1 cellular context compared by ENCODE assay signal in the genomic region with DNA sequence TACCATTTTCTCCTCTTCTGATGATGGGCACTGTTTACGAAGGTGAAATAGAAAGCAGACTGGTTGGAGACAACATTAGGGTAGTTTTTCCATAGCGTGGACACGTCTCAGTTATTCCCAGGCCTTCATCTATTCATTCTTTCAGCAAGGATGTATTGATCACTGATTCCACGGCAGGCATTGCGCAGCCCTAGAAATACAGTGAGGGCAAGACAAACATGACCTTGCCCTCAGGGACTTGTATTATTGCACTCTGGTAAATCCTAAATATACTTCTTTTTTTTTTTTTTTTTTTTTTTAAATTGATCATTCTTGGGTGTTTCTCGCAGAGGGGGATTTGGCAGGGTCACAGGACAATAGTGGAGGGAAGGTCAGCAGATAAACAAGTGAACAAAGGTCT.
TF ChIP-seq lines count a peak whose summit lies in the region.

No MANE protein-coding gene starts in this region.

TF ChIP-seq in HepG2, 621 proteins besides CTCF, POLR2A, EP300 and RAD21 (continued from another document):
- TF ChIP-seq, protein P1, sequence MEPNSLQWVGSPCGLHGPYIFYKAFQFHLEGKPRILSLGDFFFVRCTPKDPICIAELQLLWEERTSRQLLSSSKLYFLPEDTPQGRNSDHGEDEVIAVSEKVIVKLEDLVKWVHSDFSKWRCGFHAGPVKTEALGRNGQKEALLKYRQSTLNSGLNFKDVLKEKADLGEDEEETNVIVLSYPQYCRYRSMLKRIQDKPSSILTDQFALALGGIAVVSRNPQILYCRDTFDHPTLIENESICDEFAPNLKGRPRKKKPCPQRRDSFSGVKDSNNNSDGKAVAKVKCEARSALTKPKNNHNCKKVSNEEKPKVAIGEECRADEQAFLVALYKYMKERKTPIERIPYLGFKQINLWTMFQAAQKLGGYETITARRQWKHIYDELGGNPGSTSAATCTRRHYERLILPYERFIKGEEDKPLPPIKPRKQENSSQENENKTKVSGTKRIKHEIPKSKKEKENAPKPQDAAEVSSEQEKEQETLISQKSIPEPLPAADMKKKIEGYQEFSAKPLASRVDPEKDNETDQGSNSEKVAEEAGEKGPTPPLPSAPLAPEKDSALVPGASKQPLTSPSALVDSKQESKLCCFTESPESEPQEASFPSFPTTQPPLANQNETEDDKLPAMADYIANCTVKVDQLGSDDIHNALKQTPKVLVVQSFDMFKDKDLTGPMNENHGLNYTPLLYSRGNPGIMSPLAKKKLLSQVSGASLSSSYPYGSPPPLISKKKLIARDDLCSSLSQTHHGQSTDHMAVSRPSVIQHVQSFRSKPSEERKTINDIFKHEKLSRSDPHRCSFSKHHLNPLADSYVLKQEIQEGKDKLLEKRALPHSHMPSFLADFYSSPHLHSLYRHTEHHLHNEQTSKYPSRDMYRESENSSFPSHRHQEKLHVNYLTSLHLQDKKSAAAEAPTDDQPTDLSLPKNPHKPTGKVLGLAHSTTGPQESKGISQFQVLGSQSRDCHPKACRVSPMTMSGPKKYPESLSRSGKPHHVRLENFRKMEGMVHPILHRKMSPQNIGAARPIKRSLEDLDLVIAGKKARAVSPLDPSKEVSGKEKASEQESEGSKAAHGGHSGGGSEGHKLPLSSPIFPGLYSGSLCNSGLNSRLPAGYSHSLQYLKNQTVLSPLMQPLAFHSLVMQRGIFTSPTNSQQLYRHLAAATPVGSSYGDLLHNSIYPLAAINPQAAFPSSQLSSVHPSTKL (CRISPR knock-in tag; IDR thresholded peaks at IDR 0.05) = peak; percentile 54
- TF ChIP-seq SOX13 (IDR thresholded peaks at IDR 0.05) (no peak), SOX13 (CRISPR knock-in tag; conservative IDR thresholded peaks at IDR 0.05 in 1 of 2, IDR thresholded peaks at IDR 0.05 in 1 of 2) (0 out of 4 replicates have a peak, but pooled peaks of 1 of the 2 experiments have one; percentile 37), NR2F1 (CRISPR knock-in tag; IDR thresholded peaks at IDR 0.05) (peak; percentile 71 to 78), FOSL2 (CRISPR knock-in tag; IDR thresholded peaks at IDR 0.05) (0 out of 2 replicates have a peak, but pooled peaks have one; percentile 18), ZNF138 (CRISPR knock-in tag; IDR thresholded peaks at IDR 0.05; ENCODE audit: low read depth) (no peak), CEBPG (CRISPR knock-in tag; IDR thresholded peaks at IDR 0.05) (0 out of 2 replicates have a peak, but pooled peaks have one; percentile 43), TAF1 (CRISPR knock-in tag; IDR thresholded peaks at IDR 0.05) (no peak), HHEX (CRISPR knock-in tag; IDR thresholded peaks at IDR 0.05) (peak; percentile 49; the same call in 1 of the 2 replicates), SALL1 (CRISPR knock-in tag; IDR thresholded peaks at IDR 0.05) (peak; percentile 47; the same call in 1 of the 2 replicates), ZNF678 (CRISPR knock-in tag; IDR thresholded peaks at IDR 0.05) (no peak), HNF4A (CRISPR knock-in tag; IDR thresholded peaks at IDR 0.05) (peak; percentile 41), BCL6 (CRISPR knock-in tag; IDR thresholded peaks at IDR 0.05) (peak; percentile 87), FOXP1 (IDR thresholded peaks at IDR 0.05) (no peak), FOXP1 (CRISPR knock-in tag; IDR thresholded peaks at IDR 0.05) (peak; percentile 25; the same call in 1 of the 2 replicates), PHF8 (CRISPR knock-in tag; IDR thresholded peaks at IDR 0.05) (no peak), ZNF251 (CRISPR knock-in tag; IDR thresholded peaks at IDR 0.05) (no peak), NR2F6 (IDR thresholded peaks at IDR 0.05) (peak; percentile 61), NR2F6 (CRISPR knock-in tag; IDR thresholded peaks at IDR 0.05) (peak; percentile 62; the same call in 1 of the 2 replicates), CEBPB (IDR thresholded peaks at IDR 0.05; ENCODE audit: borderline replicate concordance, low read depth, low read length) (peak; percentile 70; the same call in 1 of the 2 replicates), FOXA3 (CRISPR knock-in tag; IDR thresholded peaks at IDR 0.05) (peak; percentile 45; the same call in 1 of the 2 replicates), FOXJ3 (CRISPR knock-in tag; IDR thresholded peaks at IDR 0.05; ENCODE audit: borderline replicate concordance) (peak; percentile 20; the same call in 1 of the 2 replicates), HDAC2 (CRISPR knock-in tag; IDR thresholded peaks at IDR 0.05) (0 out of 2 replicates have a peak, but pooled peaks have one; percentile 22), NR2F2 (IDR thresholded peaks at IDR 0.05; ENCODE audit: borderline replicate concordance, low read depth) (peak; percentile 85), ZNF225 (CRISPR knock-in tag; IDR thresholded peaks at IDR 0.05) (no peak), PITX1 (CRISPR knock-in tag; IDR thresholded peaks at IDR 0.05) (peak; percentile 53; the same call in 1 of the 2 replicates), SOX6 (IDR thresholded peaks at IDR 0.05) (no peak), SOX6 (CRISPR knock-in tag; IDR thresholded peaks at IDR 0.05) (peak; percentile 70), ONECUT2 (CRISPR knock-in tag; IDR thresholded peaks at IDR 0.05) (peak; percentile 77)
- TF ChIP-seq, protein P2, sequence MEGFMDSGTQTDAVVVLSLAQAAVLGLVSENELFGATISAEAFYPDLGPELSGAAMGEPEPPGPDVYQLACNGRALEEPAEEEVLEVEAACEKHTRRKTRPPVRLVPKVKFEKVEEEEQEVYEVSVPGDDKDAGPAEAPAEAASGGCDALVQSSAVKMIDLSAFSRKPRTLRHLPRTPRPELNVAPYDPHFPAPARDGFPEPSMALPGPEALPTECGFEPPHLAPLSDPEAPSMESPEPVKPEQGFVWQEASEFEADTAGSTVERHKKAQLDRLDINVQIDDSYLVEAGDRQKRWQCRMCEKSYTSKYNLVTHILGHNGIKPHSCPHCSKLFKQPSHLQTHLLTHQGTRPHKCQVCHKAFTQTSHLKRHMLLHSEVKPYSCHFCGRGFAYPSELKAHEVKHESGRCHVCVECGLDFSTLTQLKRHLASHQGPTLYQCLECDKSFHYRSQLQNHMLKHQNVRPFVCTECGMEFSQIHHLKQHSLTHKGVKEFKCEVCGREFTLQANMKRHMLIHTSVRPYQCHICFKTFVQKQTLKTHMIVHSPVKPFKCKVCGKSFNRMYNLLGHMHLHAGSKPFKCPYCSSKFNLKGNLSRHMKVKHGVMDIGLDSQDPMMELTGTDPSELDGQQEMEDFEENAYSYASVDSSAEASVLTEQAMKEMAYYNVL (CRISPR knock-in tag; IDR thresholded peaks at IDR 0.05; ENCODE audit: borderline replicate concordance) = peak; percentile 20; the same call in 1 of the 2 replicates
- TF ChIP-seq, protein P3, sequence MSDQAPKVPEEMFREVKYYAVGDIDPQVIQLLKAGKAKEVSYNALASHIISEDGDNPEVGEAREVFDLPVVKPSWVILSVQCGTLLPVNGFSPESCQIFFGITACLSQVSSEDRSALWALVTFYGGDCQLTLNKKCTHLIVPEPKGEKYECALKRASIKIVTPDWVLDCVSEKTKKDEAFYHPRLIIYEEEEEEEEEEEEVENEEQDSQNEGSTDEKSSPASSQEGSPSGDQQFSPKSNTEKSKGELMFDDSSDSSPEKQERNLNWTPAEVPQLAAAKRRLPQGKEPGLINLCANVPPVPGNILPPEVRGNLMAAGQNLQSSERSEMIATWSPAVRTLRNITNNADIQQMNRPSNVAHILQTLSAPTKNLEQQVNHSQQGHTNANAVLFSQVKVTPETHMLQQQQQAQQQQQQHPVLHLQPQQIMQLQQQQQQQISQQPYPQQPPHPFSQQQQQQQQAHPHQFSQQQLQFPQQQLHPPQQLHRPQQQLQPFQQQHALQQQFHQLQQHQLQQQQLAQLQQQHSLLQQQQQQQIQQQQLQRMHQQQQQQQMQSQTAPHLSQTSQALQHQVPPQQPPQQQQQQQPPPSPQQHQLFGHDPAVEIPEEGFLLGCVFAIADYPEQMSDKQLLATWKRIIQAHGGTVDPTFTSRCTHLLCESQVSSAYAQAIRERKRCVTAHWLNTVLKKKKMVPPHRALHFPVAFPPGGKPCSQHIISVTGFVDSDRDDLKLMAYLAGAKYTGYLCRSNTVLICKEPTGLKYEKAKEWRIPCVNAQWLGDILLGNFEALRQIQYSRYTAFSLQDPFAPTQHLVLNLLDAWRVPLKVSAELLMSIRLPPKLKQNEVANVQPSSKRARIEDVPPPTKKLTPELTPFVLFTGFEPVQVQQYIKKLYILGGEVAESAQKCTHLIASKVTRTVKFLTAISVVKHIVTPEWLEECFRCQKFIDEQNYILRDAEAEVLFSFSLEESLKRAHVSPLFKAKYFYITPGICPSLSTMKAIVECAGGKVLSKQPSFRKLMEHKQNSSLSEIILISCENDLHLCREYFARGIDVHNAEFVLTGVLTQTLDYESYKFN (CRISPR knock-in tag; conservative IDR thresholded peaks at IDR 0.05) = 0 out of 2 replicates have a peak, but pooled peaks have one; percentile 36
- TF ChIP-seq, protein P4, sequence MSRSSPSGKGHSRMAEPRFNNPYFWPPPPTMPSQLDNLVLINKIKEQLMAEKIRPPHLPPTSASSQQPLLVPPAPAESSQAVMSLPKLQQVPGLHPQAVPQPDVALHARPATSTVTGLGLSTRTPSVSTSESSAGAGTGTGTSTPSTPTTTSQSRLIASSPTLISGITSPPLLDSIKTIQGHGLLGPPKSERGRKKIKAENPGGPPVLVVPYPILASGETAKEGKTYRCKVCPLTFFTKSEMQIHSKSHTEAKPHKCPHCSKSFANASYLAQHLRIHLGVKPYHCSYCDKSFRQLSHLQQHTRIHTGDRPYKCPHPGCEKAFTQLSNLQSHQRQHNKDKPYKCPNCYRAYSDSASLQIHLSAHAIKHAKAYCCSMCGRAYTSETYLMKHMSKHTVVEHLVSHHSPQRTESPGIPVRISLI (CRISPR knock-in tag; IDR thresholded peaks at IDR 0.05; ENCODE audit: borderline replicate concordance) = peak; percentile 64; the same call in 1 of the 2 replicates
TF ChIP-seq in HepG2: peak in this region for 23.
